ENCODE assay signal across 11 cellular contexts in the genomic region with DNA sequence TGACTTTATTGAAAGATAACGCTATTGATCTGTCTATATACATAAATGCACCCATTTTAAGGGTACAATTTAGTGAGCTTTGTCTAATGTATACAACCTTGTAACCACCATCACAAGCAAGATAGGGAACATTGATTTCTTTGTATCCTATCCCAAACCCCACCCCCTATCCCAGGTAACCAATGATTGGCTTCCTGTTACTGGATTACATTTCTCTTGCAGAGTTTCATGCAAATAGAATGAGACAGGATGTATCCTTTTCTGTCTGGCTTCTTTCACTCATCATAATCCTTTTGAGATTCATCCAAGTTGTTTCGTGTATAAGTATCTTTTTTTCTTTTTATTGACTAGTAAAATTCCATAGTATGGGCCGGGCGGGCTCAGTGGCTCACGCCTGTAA. TPM values are rescaled to one million over a fixed set of nuclear protein-coding genes. Genes with fewer than 3 reads are reported as not detected.
A peak's percentile ranks its signal among the peaks of the same experiment; 100 is the strongest.
DNase-seq lines count a peak whose midpoint lies in the region; ATAC-seq and TF ChIP-seq lines count a peak whose summit lies in the region.
"Had no signal": no experiment of that assay in that cellular context is flagged by ENCODE, and none has a peak within 500 bp of the region (broad histone marks: within the 10 kb centered on the region; RNA-seq: fewer than 3 reads in every experiment).

No MANE protein-coding gene starts in this region.

- ATAC-seq in WTC11: no peak
- ATAC-seq in memory B cell (ENCODE audit: low read depth): no peak
- no peak for ATAC-seq in GM19467 (IDR thresholded peaks at IDR 0.05; ENCODE audit: unreplicated experiment)
- ATAC-seq: left ventricle myocardium superior had no signal

- no peak for TF ChIP-seq CTCF in WTC11 (IDR thresholded peaks at IDR 0.05)

- no peak overlapping the region for H3K4me3 ChIP-seq in CD8-positive, alpha-beta memory T cell (ENCODE audit: low read length)
- H3K4me3 ChIP-seq in HAP-1: no peak overlapping the region
- H3K4me3 ChIP-seq in effector memory CD4-positive, alpha-beta T cell (ENCODE audit: insufficient read depth, low read depth, low read length, poor library complexity, severe bottlenecking): no peak overlapping the region

- POLR2A ChIA-PET in CD8-positive, alpha-beta memory T cell (lab: Charles Lee): no interaction called here
- POLR2A ChIA-PET in WTC11 (lab: Charles Lee): interaction anchor here (1.2 to 2.2 kb wide), 2 partner anchors 36 to 39 kb away, joined by 3 to 10 read pairs; a partner anchor contains a TSS

- peaks cover 6% of the 10 kb centered on the region for H3K36me3 ChIP-seq in CD8-positive, alpha-beta memory T cell (ENCODE audit: insufficient read depth, low read length)
- H3K36me3 ChIP-seq in HAP-1 (replicated peaks): peaks cover 7% of the 10 kb centered on the region
- H3K36me3 ChIP-seq in effector memory CD4-positive, alpha-beta T cell (ENCODE audit: control insufficient read depth, insufficient read depth, low read length): peaks cover under 1% of the 10 kb centered on the region

- peaks cover 0 to 8% of the 10 kb centered on the region in 2 donors for H3K27me3 Mint-ChIP-seq in CD8-positive, alpha-beta memory T cell
- H3K27me3 Mint-ChIP-seq in WTC11 (ENCODE audit: low read depth) (no peaks in the 10 kb centered on the region), memory B cell (no peaks in the 10 kb centered on the region)

- peak overlapping the region; percentile 27 to 100 (median 56) for H3K4me3 Mint-ChIP-seq in CD8-positive, alpha-beta memory T cell
- H3K4me3 Mint-ChIP-seq in WTC11: peak overlapping the region; percentile 10; the same call in 1 of the 2 replicates
- H3K4me3 Mint-ChIP-seq in memory B cell: peak overlapping the region; percentile 49

- peaks cover 20 to 26% (median 22%) of the 10 kb centered on the region in 3 donors for H3K4me1 Mint-ChIP-seq in CD8-positive, alpha-beta memory T cell
- peaks cover 11% of the 10 kb centered on the region for H3K4me1 Mint-ChIP-seq in WTC11
- H3K4me1 Mint-ChIP-seq in memory B cell: peaks cover 9% of the 10 kb centered on the region

- H3K27ac ChIP-seq in CD8-positive, alpha-beta memory T cell (ENCODE audit: low read depth, low read length): no peak overlapping the region
- H3K27ac ChIP-seq in effector memory CD4-positive, alpha-beta T cell (ENCODE audit: insufficient read depth, low read length, poor library complexity, severe bottlenecking): no peak overlapping the region
- H3K27ac ChIP-seq: neutrophil had no signal

- H3K27ac Mint-ChIP-seq in CD8-positive, alpha-beta memory T cell: peak overlapping the region in 6 of 8 donors; percentile 10 to 85 (median 38)
- H3K27ac Mint-ChIP-seq in WTC11: peak overlapping the region; percentile 94
- no peak overlapping the region for H3K27ac Mint-ChIP-seq in memory B cell

- in situ Hi-C loops in HAP-1 (cut with MboI; ENCODE audit: low sequenced_read_pairs): no loop called here

- CTCF ChIA-PET in CD8-positive, alpha-beta memory T cell (lab: Charles Lee): no interaction called here
- CTCF ChIA-PET in WTC11 (lab: Charles Lee): no interaction called here

- DNase-seq in CD8-positive, alpha-beta memory T cell: no peak
- peak; percentile 38 to 40 for DNase-seq in HAP-1 (ENCODE audit: low spot score in 2 of 2)
- DNase-seq in WTC11 (ENCODE audit: low spot score): no peak
- no peak for DNase-seq in memory B cell (ENCODE audit: low spot score in 2 of 2)
- no peak for DNase-seq in effector memory CD4-positive, alpha-beta T cell
- DNase-seq in kidney tubule cell (ENCODE audit: low spot score): no peak
- DNase-seq: activated CD8-positive, alpha-beta memory T cell treated with anti-CD3 and anti-CD28 coated beads for 24 hours; left ventricle myocardium superior; NCI-H446 treated with DMSO at 0.1 percent for 48 hours had no signal

- H3K9me3 ChIP-seq in CD8-positive, alpha-beta memory T cell (ENCODE audit: low read length): no peaks in the 10 kb centered on the region
- H3K9me3 ChIP-seq in HAP-1: no peaks in the 10 kb centered on the region
- H3K9me3 ChIP-seq in effector memory CD4-positive, alpha-beta T cell (ENCODE audit: control insufficient read depth, low read length): no peaks in the 10 kb centered on the region
- H3K9me3 ChIP-seq: neutrophil had no signal

- peaks cover 3 to 13% (median 3%) of the 10 kb centered on the region in 3 donors for H3K36me3 Mint-ChIP-seq in CD8-positive, alpha-beta memory T cell
- H3K36me3 Mint-ChIP-seq in WTC11: peaks cover 5% of the 10 kb centered on the region
- peaks cover under 1% of the 10 kb centered on the region for H3K36me3 Mint-ChIP-seq in memory B cell

- H3K4me1 ChIP-seq in CD8-positive, alpha-beta memory T cell (ENCODE audit: insufficient read depth, low read length): peaks cover 15% of the 10 kb centered on the region
- peaks cover 12% of the 10 kb centered on the region for H3K4me1 ChIP-seq in HAP-1
- peaks cover 2% of the 10 kb centered on the region for H3K4me1 ChIP-seq in effector memory CD4-positive, alpha-beta T cell (ENCODE audit: control insufficient read depth, insufficient read depth, low read length, poor library complexity, severe bottlenecking)

- no peaks in the 10 kb centered on the region for H3K9me3 Mint-ChIP-seq in CD8-positive, alpha-beta memory T cell
- no peaks in the 10 kb centered on the region for H3K9me3 Mint-ChIP-seq in WTC11
- H3K9me3 Mint-ChIP-seq in memory B cell: no peaks in the 10 kb centered on the region

- H3K27me3 ChIP-seq in CD8-positive, alpha-beta memory T cell (ENCODE audit: insufficient read depth, low read length, poor library complexity, severe bottlenecking): no peaks in the 10 kb centered on the region
- no peaks in the 10 kb centered on the region for H3K27me3 ChIP-seq in HAP-1 (ENCODE audit: low read depth)
- H3K27me3 ChIP-seq in effector memory CD4-positive, alpha-beta T cell (replicated peaks; ENCODE audit: control insufficient read depth, insufficient read depth, low read length, poor library complexity, severe bottlenecking): no peaks in the 10 kb centered on the region
- H3K27me3 ChIP-seq: neutrophil had no signal

TF ChIP-seq in WTC11, 78 proteins besides CTCF, POLR2A, EP300 and RAD21:
- TF ChIP-seq ZNF121 (CRISPR knock-in tag; IDR thresholded peaks at IDR 0.05) (no peak), CREB1 (CRISPR knock-in tag; IDR thresholded peaks at IDR 0.05) (no peak), ZNF317 (CRISPR knock-in tag; IDR thresholded peaks at IDR 0.05; ENCODE audit: borderline replicate concordance, low read depth) (no peak), PRRX2 (CRISPR knock-in tag; IDR thresholded peaks at IDR 0.05) (no peak), NR2C2 (CRISPR knock-in tag; IDR thresholded peaks at IDR 0.05) (no peak)
- TF ChIP-seq, protein P1, sequence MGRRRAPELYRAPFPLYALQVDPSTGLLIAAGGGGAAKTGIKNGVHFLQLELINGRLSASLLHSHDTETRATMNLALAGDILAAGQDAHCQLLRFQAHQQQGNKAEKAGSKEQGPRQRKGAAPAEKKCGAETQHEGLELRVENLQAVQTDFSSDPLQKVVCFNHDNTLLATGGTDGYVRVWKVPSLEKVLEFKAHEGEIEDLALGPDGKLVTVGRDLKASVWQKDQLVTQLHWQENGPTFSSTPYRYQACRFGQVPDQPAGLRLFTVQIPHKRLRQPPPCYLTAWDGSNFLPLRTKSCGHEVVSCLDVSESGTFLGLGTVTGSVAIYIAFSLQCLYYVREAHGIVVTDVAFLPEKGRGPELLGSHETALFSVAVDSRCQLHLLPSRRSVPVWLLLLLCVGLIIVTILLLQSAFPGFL (CRISPR knock-in tag; IDR thresholded peaks at IDR 0.05; ENCODE audit: borderline replicate concordance): no peak
- TF ChIP-seq, protein P2, sequence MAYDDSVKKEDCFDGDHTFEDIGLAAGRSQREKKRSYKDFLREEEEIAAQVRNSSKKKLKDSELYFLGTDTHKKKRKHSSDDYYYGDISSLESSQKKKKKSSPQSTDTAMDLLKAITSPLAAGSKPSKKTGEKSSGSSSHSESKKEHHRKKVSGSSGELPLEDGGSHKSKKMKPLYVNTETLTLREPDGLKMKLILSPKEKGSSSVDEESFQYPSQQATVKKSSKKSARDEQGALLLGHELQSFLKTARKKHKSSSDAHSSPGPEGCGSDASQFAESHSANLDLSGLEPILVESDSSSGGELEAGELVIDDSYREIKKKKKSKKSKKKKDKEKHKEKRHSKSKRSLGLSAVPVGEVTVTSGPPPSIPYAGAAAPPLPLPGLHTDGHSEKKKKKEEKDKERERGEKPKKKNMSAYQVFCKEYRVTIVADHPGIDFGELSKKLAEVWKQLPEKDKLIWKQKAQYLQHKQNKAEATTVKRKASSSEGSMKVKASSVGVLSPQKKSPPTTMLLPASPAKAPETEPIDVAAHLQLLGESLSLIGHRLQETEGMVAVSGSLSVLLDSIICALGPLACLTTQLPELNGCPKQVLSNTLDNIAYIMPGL (CRISPR knock-in tag; IDR thresholded peaks at IDR 0.05): no peak
- TF ChIP-seq, protein P3, sequence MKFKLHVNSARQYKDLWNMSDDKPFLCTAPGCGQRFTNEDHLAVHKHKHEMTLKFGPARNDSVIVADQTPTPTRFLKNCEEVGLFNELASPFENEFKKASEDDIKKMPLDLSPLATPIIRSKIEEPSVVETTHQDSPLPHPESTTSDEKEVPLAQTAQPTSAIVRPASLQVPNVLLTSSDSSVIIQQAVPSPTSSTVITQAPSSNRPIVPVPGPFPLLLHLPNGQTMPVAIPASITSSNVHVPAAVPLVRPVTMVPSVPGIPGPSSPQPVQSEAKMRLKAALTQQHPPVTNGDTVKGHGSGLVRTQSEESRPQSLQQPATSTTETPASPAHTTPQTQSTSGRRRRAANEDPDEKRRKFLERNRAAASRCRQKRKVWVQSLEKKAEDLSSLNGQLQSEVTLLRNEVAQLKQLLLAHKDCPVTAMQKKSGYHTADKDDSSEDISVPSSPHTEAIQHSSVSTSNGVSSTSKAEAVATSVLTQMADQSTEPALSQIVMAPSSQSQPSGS (CRISPR knock-in tag; IDR thresholded peaks at IDR 0.05; ENCODE audit: borderline replicate concordance, low read depth): no peak

RNA-seq across cellular contexts. Expression of a gene that starts 1.6 kb away (rescaled TPM):
- 10 to 100 TPM; 56.8 to 57.7 TPM for total RNA-seq in CD8-positive, alpha-beta memory T cell
- 21.2 TPM for polyA plus RNA-seq in CD8-positive, alpha-beta memory T cell
- 60.0 to 70.7 TPM (median 60.9 TPM) in 3 replicates for total RNA-seq in WTC11 (2021)

RNA-seq across cellular contexts. Expression of a gene that starts 32.1 kb away (rescaled TPM):
- total RNA-seq in CD8-positive, alpha-beta memory T cell: 1 to 10 TPM in 1 of 2 experiments, under 1 TPM in 1; 0.72 to 1.1 TPM
- 0.06 TPM for polyA plus RNA-seq in CD8-positive, alpha-beta memory T cell
- 4.9 to 5.4 TPM (median 5.2 TPM) in 3 replicates for total RNA-seq in WTC11 (2021)

RNA-seq across cellular contexts. Expression of a gene that starts 39.5 kb away (rescaled TPM):
- total RNA-seq in CD8-positive, alpha-beta memory T cell: 10 to 100 TPM; 32.4 to 35.4 TPM
- polyA plus RNA-seq in CD8-positive, alpha-beta memory T cell: 7.7 TPM
- total RNA-seq in WTC11 (2021): 46.4 to 51.2 TPM (median 50.0 TPM) in 3 replicates

RNA-seq across cellular contexts. Expression of a gene that starts 46.3 kb away (rescaled TPM):
- 10 to 100 TPM; 67.3 to 69.1 TPM for total RNA-seq in CD8-positive, alpha-beta memory T cell
- 47.5 TPM for polyA plus RNA-seq in CD8-positive, alpha-beta memory T cell
- 50.9 to 52.6 TPM (median 51.1 TPM) in 3 replicates for total RNA-seq in WTC11 (2021)

RNA-seq across cellular contexts. Expression of a gene that starts 55.1 kb away (rescaled TPM):
- total RNA-seq in CD8-positive, alpha-beta memory T cell: 1 to 10 TPM; 5.1 to 5.4 TPM
- polyA plus RNA-seq in CD8-positive, alpha-beta memory T cell: 1.5 TPM
- 13.0 to 15.2 TPM (median 14.4 TPM) in 3 replicates for total RNA-seq in WTC11 (2021)

Comparison
In these comparisons a context has a peak if more than half of its experiments do, and no peak if none do; other contexts are left out.
1. DNase-seq: peak in HAP-1 (2 of 2); none in CD8-positive, alpha-beta memory T cell (0 of 5), WTC11 (single experiment), memory B cell (0 of 2), effector memory CD4-positive, alpha-beta T cell (0 of 3) and kidney tubule cell (single experiment).
2. Peak in every context shown above with its lines, with median percentiles within 50 percentile points of each other: H3K4me3 Mint-ChIP-seq.